In genomic region chr11:17979770-17980371, GRCh38 we compare ENCODE assay signal across 8 cellular contexts.
DNase-seq lines count a peak whose midpoint lies in the region; FAIRE-seq lines count a peak whose summit lies in the region.

No MANE protein-coding gene starts in this region.

- no peak for FAIRE-seq in HTR-8/SVneo (lab: Jason Lieb, UNC)

- peak; percentile 17 for DNase-seq in EL
- DNase-seq in HTR-8/SVneo (ENCODE audit: insufficient read length, low spot score), result peak; percentile 64
- DNase-seq in RPMI8226, result peak; percentile 19
- peak; percentile 47 for DNase-seq in astrocyte of the hippocampus (ENCODE audit: low read depth, low spot score)
- peak; percentile 67 for DNase-seq in islet precursor cell
- DNase-seq in stimulated activated CD8-positive, alpha-beta memory T cell treated with anti-CD3 and anti-CD28 coated beads, Interleukin-4, amount 100 ng/mL, for 48 hours, result peak; percentile 40
- no peak for DNase-seq in epidermal melanocyte (ENCODE audit: insufficient read length, low spot score)
- no peak for DNase-seq in HK-2 (ENCODE audit: unreplicated experiment)

Comparison
In these comparisons a context has a peak if more than half of its experiments do, and no peak if none do; other contexts are left out.
1. DNase-seq: peak in EL (single experiment), HTR-8/SVneo (single experiment), RPMI8226 (single experiment), astrocyte of the hippocampus (single experiment), islet precursor cell (single experiment) and stimulated activated CD8-positive, alpha-beta memory T cell treated with anti-CD3 and anti-CD28 coated beads, Interleukin-4, amount 100 ng/mL, for 48 hours (single experiment); none in epidermal melanocyte (single experiment) and HK-2 (single experiment).